ENCODE assay signal across 32 cellular contexts in the genomic region with DNA sequence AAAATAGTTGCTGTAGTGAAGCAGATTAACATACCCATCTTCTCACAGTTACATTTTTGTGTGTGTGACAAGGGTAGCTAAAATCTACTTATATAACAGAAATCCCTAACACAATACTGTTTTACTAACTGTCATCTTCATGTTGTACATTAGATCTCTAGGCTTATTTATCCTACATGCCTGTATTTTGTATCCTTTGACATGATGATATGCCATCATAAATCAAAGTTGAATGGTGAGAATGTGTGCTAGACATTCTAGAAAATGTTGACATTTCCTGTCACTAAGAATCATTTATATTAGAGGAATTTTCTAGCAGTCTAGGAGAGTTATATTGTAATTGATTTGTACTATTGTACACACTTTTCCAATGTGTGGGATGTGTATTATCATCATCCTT.
"Had no signal": no experiment of that assay in that cellular context is flagged by ENCODE, and none has a peak within 500 bp of the region (broad histone marks: within the 10 kb centered on the region; RNA-seq: fewer than 3 reads in every experiment).

No MANE protein-coding gene starts in this region.

- H3K4me1 ChIP-seq: ascending aorta, body of pancreas, breast epithelium had no signal

- H3K9me3 ChIP-seq: ascending aorta, body of pancreas, breast epithelium had no signal

- H3K27me3 ChIP-seq: ascending aorta, body of pancreas, brain microvascular endothelial cell, breast epithelium had no signal

- H3K36me3 ChIP-seq: WERI-Rb-1 had no signal

- ATAC-seq: activated CD4-positive, alpha-beta T cell treated with anti-CD3 and anti-CD28 coated beads for 36 hours; activated CD4-positive, CD25-positive, alpha-beta regulatory T cell treated with anti-CD3 and anti-CD28 coated beads, Interleukin-2, amount 50 U/mL, for 24 hours; activated CD8-positive, alpha-beta memory T cell treated with anti-CD3 and anti-CD28 coated beads, Interleukin-2, amount 10 ng/mL, durations not matched to agents 7 days and 5 days; activated CD8-positive, alpha-beta T cell treated with anti-CD3 and anti-CD28 coated beads, Interleukin-2, amount 10 ng/mL, durations not matched to agents 7 days and 5 days; activated naive CD8-positive, alpha-beta T cell treated with anti-CD3 and anti-CD28 coated beads, Interleukin-2, amount 50 U/mL, for 24 hours; body of pancreas; WTC11 had no signal

- DNase-seq: activated CD4-positive, alpha-beta memory T cell treated with anti-CD3 and anti-CD28 coated beads, Interleukin-2, amount 10 ng/mL, durations not matched to agents 7 days and 5 days; activated CD4-positive, alpha-beta T cell treated with anti-CD3 and anti-CD28 coated beads for 1 hour; activated CD4-positive, alpha-beta T cell treated with anti-CD3 and anti-CD28 coated beads for 36 hours; activated CD4-positive, alpha-beta T cell treated with anti-CD3 and anti-CD28 coated beads for 48 hours; activated CD4-positive, alpha-beta T cell treated with anti-CD3 and anti-CD28 coated beads, Interleukin-2, amount 10 ng/mL, durations not matched to agents 7 days and 5 days; activated CD4-positive, alpha-beta T cell treated with anti-CD3 and anti-CD28 coated beads, Interleukin-2, amount 50 U/mL, for 48 hours; activated CD4-positive, CD25-positive, alpha-beta regulatory T cell; activated CD8-positive, alpha-beta memory T cell treated with anti-CD3 and anti-CD28 coated beads for 24 hours; activated CD8-positive, alpha-beta memory T cell treated with anti-CD3 and anti-CD28 coated beads, Interleukin-2, amount 10 ng/mL, durations not matched to agents 7 days and 5 days; activated CD8-positive, alpha-beta memory T cell treated with anti-CD3 and anti-CD28 coated beads, Interleukin-2, amount 50 U/mL, for 48 hours; activated CD8-positive, alpha-beta T cell treated with anti-CD3 and anti-CD28 coated beads, Interleukin-2, amount 10 ng/mL, durations not matched to agents 7 days and 5 days; activated effector memory CD4-positive, alpha-beta T cell treated with Interleukin-2 at 50 U/mL for 16 hours; activated gamma-delta T cell; activated naive CD4-positive, alpha-beta T cell treated with anti-CD3 and anti-CD28 coated beads, Interleukin-2, amount 10 ng/mL, durations not matched to agents 7 days and 5 days; activated naive CD4-positive, alpha-beta T cell treated with Interleukin-2 at 50 U/mL for 16 hours; activated naive CD8-positive, alpha-beta T cell treated with anti-CD3 and anti-CD28 coated beads, Interleukin-2, amount 10 ng/mL, durations not matched to agents 7 days and 5 days; activated naive CD8-positive, alpha-beta T cell treated with anti-CD3 and anti-CD28 coated beads, Interleukin-2, amount 50 U/mL, for 24 hours; activated T-cell treated with anti-CD3 and anti-CD28 coated beads, Interleukin-2, amount 50 U/mL, for 24 hours; activated T-cell treated with anti-CD3 and anti-CD28 coated beads, Interleukin-2, amount 50 U/mL, for 48 hours; amygdala; anterior cingulate cortex; body of pancreas; brain microvascular endothelial cell; central memory CD4-positive, alpha-beta T cell; T-helper 1 cell; T-helper 2 cell; T-helper 9 cell; WERI-Rb-1 had no signal

- H3K4me3 ChIP-seq: ascending aorta, body of pancreas, breast epithelium had no signal

- H3K27ac ChIP-seq: ascending aorta, body of pancreas, brain microvascular endothelial cell, breast epithelium, WERI-Rb-1 had no signal
